1 cellular context compared by ENCODE assay signal in genomic region chr14:69708049-69708448, GRCh38.
TF ChIP-seq lines count a peak whose summit lies in the region.

No MANE protein-coding gene starts in this region.

TF ChIP-seq in SK-N-SH, 30 proteins besides CTCF, POLR2A, EP300 and RAD21 (continued from another document):
- no peak for TF ChIP-seq TEAD4 (IDR thresholded peaks at IDR 0.05; ENCODE audit: borderline replicate concordance, insufficient read depth)
